Comparison of ENCODE assay signal across 27 cellular contexts in genomic region chr10:58304099-58304633, GRCh38.
"Had no signal": no experiment of that assay in that cellular context is flagged by ENCODE, and none has a peak within 500 bp of the region (broad histone marks: within the 10 kb centered on the region; RNA-seq: fewer than 3 reads in every experiment).

No MANE protein-coding gene starts in this region.

- H3K4me3 ChIP-seq: left lung, lung, neural progenitor cell, right atrium auricular region, right lobe of liver, smooth muscle cell, tibial nerve, upper lobe of left lung had no signal

- ATAC-seq: left cardiac atrium; left lung; naive thymus-derived CD8-positive, alpha-beta T cell; right lobe of liver; stimulated activated memory B cell treated with anti-CD40 and anti-IgM and Interleukin-4, amounts not matched to agents 10 μg/mL and 1 μg/mL and 100 μg/mL, for 72 hours; stimulated activated naive CD8-positive, alpha-beta T cell treated with anti-CD3 and anti-CD28 coated beads, Interleukin-15, amount 100 ng/mL, for 72 hours had no signal

- H3K27ac ChIP-seq: left lung, neural progenitor cell, neutrophil, right atrium auricular region, right lobe of liver, tibial nerve, upper lobe of left lung had no signal

- H3K4me1 ChIP-seq: left lung, neural progenitor cell, right atrium auricular region, right lobe of liver, upper lobe of left lung had no signal

- H3K4me3 Mint-ChIP-seq: mesothelial cell of epicardium; naive thymus-derived CD8-positive, alpha-beta T cell; nephron progenitor cell; neural progenitor cell; stimulated activated memory B cell treated with anti-CD40 and anti-IgM and Interleukin-4, amounts not matched to agents 10 μg/mL and 1 μg/mL and 100 μg/mL, for 72 hours; stimulated activated naive CD8-positive, alpha-beta T cell treated with anti-CD3 and anti-CD28 coated beads, Interleukin-15, amount 100 ng/mL, for 72 hours had no signal

- H3K4me2 ChIP-seq: neural progenitor cell, smooth muscle cell had no signal

- H3K27ac Mint-ChIP-seq: mesothelial cell of epicardium; naive thymus-derived CD8-positive, alpha-beta T cell; nephron progenitor cell; neural progenitor cell; progenitor cell of endocrine pancreas; stimulated activated memory B cell treated with anti-CD40 and anti-IgM and Interleukin-4, amounts not matched to agents 10 μg/mL and 1 μg/mL and 100 μg/mL, for 72 hours; stimulated activated naive CD8-positive, alpha-beta T cell treated with anti-CD3 and anti-CD28 coated beads, Interleukin-15, amount 100 ng/mL, for 72 hours had no signal

- H3K9me3 ChIP-seq: left lung, neutrophil, right atrium auricular region, right lobe of liver, tibial nerve, upper lobe of left lung had no signal

- H3K36me3 ChIP-seq: left lung, neural progenitor cell, neutrophil, right atrium auricular region, right lobe of liver, tibial nerve, upper lobe of left lung had no signal

- H3K27me3 ChIP-seq: neural progenitor cell, right atrium auricular region, right lobe of liver, tibial nerve, upper lobe of left lung had no signal

- DNase-seq: hippocampal formation; kidney glomerular epithelial cell; left cardiac atrium; left lung; mesendoderm; naive thymus-derived CD8-positive, alpha-beta T cell; nephron progenitor cell; occipital lobe; right lobe of liver; stimulated activated CD4-positive, alpha-beta T cell treated with anti-CD3 and anti-CD28 coated beads, Interleukin-1b, Interleukin-23, amount 100 ng/mL, for 48 hours; stimulated activated CD4-positive, alpha-beta T cell treated with anti-CD3 and anti-CD28 coated beads, Interleukin-2, amount 100 ng/mL, for 48 hours; stimulated activated CD4-positive, alpha-beta T cell treated with anti-CD3 and anti-CD28 coated beads, Interleukin-4, amount 100 ng/mL, for 4 hours; stimulated activated CD8-positive, alpha-beta memory T cell treated with anti-CD3 and anti-CD28 coated beads, Interleukin-4, amount 100 ng/mL, for 48 hours; stimulated activated naive CD4-positive, alpha-beta T cell treated with Interleukin-2 at 50 U/mL for 16 hours; stimulated activated naive CD8-positive, alpha-beta T cell treated with anti-CD3 and anti-CD28 coated beads, Interleukin-15, amount 100 ng/mL, for 72 hours; substantia nigra; upper lobe of left lung had no signal

- H3K36me3 Mint-ChIP-seq: mesothelial cell of epicardium; naive thymus-derived CD8-positive, alpha-beta T cell; neural progenitor cell; stimulated activated memory B cell treated with anti-CD40 and anti-IgM and Interleukin-4, amounts not matched to agents 10 μg/mL and 1 μg/mL and 100 μg/mL, for 72 hours had no signal

- FAIRE-seq: keratinocyte had no signal

- H2AFZ ChIP-seq: neural progenitor cell had no signal

- H3K9ac ChIP-seq: neural progenitor cell had no signal

- H3K27me3 Mint-ChIP-seq: progenitor cell of endocrine pancreas had no signal

- H3K4me1 Mint-ChIP-seq: stimulated activated naive CD8-positive, alpha-beta T cell treated with anti-CD3 and anti-CD28 coated beads, Interleukin-15, amount 100 ng/mL, for 72 hours had no signal
